ENCODE assay signal across 7 cellular contexts in the genomic region with DNA sequence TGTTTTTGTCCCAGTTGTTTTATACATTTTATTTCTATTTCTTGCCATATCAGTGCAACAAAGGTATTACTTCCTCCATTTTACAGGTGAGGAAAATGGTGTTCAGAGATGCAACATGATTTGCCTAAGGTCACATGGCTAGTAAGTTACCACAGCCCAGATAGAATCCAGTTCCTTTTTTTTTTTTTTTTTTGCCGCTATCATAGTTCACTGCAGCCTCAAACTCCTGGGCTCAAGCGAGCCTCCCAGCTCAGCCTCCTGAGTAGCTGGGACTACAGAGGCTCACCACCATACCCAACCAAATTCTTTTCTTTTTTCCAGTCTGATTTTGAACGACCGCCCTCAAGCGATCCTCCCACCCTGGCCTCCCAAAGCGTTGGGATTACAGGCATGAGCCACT. TPM values are rescaled to one million over a fixed set of nuclear protein-coding genes. Genes with fewer than 3 reads are reported as not detected.
DNase-seq lines count a peak whose midpoint lies in the region; ATAC-seq and TF ChIP-seq lines count a peak whose summit lies in the region.

No MANE protein-coding gene starts in this region.

- H3K36me3 ChIP-seq in colonic mucosa, result no peaks in the 10 kb centered on the region

- DNase-seq in KBM-7 (peak; percentile 50), colonic mucosa (no peak), skeletal muscle cell (ENCODE audit: low read depth) (no peak), NCI-H524 treated with DMSO at 0.1 percent for 48 hours (lab: John Stamatoyannopoulos, UW) (no peak), NCI-H226 (no peak)

- no peaks in the 10 kb centered on the region for H3K9me3 ChIP-seq in colonic mucosa

- ATAC-seq in GM21390 (IDR thresholded peaks at IDR 0.05; ENCODE audit: unreplicated experiment) (peak; percentile 26), HG03097 (IDR thresholded peaks at IDR 0.05; ENCODE audit: low FRiP score, unreplicated experiment) (no peak)

- in situ Hi-C loops in KBM-7 (cut with MboI; ENCODE audit: low pct_unique_long_range_greater_than_20kb, low sequenced_read_pairs), result no loop called here

- intact Hi-C loops in colonic mucosa (cut with DNase I), result no loop called here

- H3K4me3 ChIP-seq in colonic mucosa, result peak overlapping the region; percentile 65
- peak overlapping the region; percentile 64 for H3K4me3 ChIP-seq in skeletal muscle cell (ENCODE audit: low read depth, low read length)

- H3K27me3 ChIP-seq in colonic mucosa, result no peaks in the 10 kb centered on the region

- H3K27ac ChIP-seq in colonic mucosa, result peak overlapping the region; percentile 83

- no peaks in the 10 kb centered on the region for H3K4me1 ChIP-seq in colonic mucosa

- no peak for TF ChIP-seq CTCF in colonic mucosa (IDR thresholded peaks at IDR 0.05)

- no peak overlapping the region for H3K9ac ChIP-seq in colonic mucosa (ENCODE audit: low read depth in 2 of 2, low read length in 2 of 2)

RNA-seq across cellular contexts. Expression of a gene that starts 0.5 kb away (rescaled TPM):
- 10 to 100 TPM in 1 of 2 donors, 1 to 10 TPM in 1; 4.2 to 23.8 TPM for total RNA-seq in colonic mucosa

RNA-seq across cellular contexts. Expression of a gene that starts 28.6 kb away (rescaled TPM):
- 10 to 100 TPM; 22.0 to 27.2 TPM for total RNA-seq in colonic mucosa
